In the genomic region with DNA sequence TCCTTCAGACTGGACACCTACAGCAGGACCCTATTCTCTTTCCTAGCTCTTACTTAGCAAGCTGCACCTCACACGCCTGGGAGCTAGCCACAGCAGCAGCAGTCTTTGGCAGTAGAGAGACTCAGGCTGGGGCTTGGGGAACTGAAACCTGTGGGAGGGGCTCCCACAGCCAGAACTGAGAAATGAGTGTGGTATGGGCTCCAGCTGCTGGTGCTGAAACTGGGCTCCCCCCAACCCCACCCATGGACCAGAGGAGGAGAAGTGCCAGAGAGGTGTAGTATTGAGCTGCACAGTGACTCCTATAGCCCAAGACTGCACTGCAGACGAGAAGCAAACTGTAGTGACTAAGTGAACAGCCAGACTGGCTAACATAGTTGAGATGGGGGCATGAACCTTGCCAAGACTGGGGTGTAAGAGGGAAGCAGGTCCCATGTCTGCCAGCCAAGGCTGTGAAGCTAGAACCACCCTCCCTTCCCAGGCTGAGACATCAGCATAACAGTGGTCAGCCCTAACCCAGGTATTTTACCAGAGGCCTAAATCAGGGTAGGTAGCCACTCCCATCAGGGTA, we compare ENCODE assay signal across 8 cellular contexts.
DNase-seq lines count a peak whose midpoint lies in the region; ATAC-seq lines count a peak whose summit lies in the region.

No MANE protein-coding gene starts in this region.

- DNase-seq in GDM1 (lab: John Stamatoyannopoulos, UW) = peak; percentile 9
- DNase-seq in activated T-cell treated with anti-CD3 and anti-CD28 coated beads, Interleukin-2, amount 50 U/mL, for 4 hours = no peak
- peak; percentile 92 for DNase-seq in naive B cell
- DNase-seq in NCI-H146 (lab: John Stamatoyannopoulos, UW) = no peak
- DNase-seq in cerebellar nuclear complex (lab: John Stamatoyannopoulos, UW) = no peak
- DNase-seq in NCI-H446 treated with DMSO at 0.1 percent for 48 hours (lab: John Stamatoyannopoulos, UW) = no peak

- peaks cover 41% of the 10 kb centered on the region for H3K4me1 Mint-ChIP-seq in activated T-cell treated with anti-CD3 and anti-CD28 coated beads, Interleukin-2, amount 50 U/mL, for 4 hours (ENCODE audit: low read depth)
- H3K4me1 Mint-ChIP-seq in naive B cell = peaks cover 37 to 52% (median 47%) of the 10 kb centered on the region in 3 donors

- ATAC-seq in GM19467 (IDR thresholded peaks at IDR 0.05; ENCODE audit: unreplicated experiment) (peak; percentile 92), HG03457 (IDR thresholded peaks at IDR 0.05; ENCODE audit: unreplicated experiment) (peak; percentile 85), naive B cell (ENCODE audit: low read depth in 2 of 2) (peak; percentile 99)
- ATAC-seq in activated T-cell treated with anti-CD3 and anti-CD28 coated beads, Interleukin-2, amount 50 U/mL, for 4 hours = peak; percentile 85 to 88

- H3K36me3 Mint-ChIP-seq in activated T-cell treated with anti-CD3 and anti-CD28 coated beads, Interleukin-2, amount 50 U/mL, for 4 hours (ENCODE audit: insufficient read depth) = peaks cover 9% of the 10 kb centered on the region
- H3K36me3 Mint-ChIP-seq in naive B cell = peaks cover 6 to 7% of the 10 kb centered on the region in 2 donors

- H3K27me3 Mint-ChIP-seq in activated T-cell treated with anti-CD3 and anti-CD28 coated beads, Interleukin-2, amount 50 U/mL, for 4 hours (ENCODE audit: low read depth) = no peaks in the 10 kb centered on the region
- no peaks in the 10 kb centered on the region for H3K27me3 Mint-ChIP-seq in naive B cell

- peak overlapping the region in 5 of 6 donors; percentile 52 to 87 (median 71) for H3K27ac Mint-ChIP-seq in naive B cell

- no peak overlapping the region for H3K4me3 Mint-ChIP-seq in activated T-cell treated with anti-CD3 and anti-CD28 coated beads, Interleukin-2, amount 50 U/mL, for 4 hours
- H3K4me3 Mint-ChIP-seq in naive B cell = peak overlapping the region in 6 of 8 donors; percentile 44 to 76 (median 54)

- peaks cover 12% of the 10 kb centered on the region for H3K9me3 Mint-ChIP-seq in activated T-cell treated with anti-CD3 and anti-CD28 coated beads, Interleukin-2, amount 50 U/mL, for 4 hours
- H3K9me3 Mint-ChIP-seq in naive B cell = peaks cover 0 to 9% (median 6%) of the 10 kb centered on the region in 7 donors

Comparison
In these comparisons a context has a peak if more than half of its experiments do, and no peak if none do; other contexts are left out.
1. DNase-seq: peak in GDM1 (single experiment) and naive B cell (single experiment); none in activated T-cell treated with anti-CD3 and anti-CD28 coated beads, Interleukin-2, amount 50 U/mL, for 4 hours (single experiment), NCI-H146 (single experiment), cerebellar nuclear complex (0 of 2) and NCI-H446 treated with DMSO at 0.1 percent for 48 hours (single experiment).
2. Peak in every context shown above with its lines, with median percentiles within 50 percentile points of each other: ATAC-seq.